In the genomic region with DNA sequence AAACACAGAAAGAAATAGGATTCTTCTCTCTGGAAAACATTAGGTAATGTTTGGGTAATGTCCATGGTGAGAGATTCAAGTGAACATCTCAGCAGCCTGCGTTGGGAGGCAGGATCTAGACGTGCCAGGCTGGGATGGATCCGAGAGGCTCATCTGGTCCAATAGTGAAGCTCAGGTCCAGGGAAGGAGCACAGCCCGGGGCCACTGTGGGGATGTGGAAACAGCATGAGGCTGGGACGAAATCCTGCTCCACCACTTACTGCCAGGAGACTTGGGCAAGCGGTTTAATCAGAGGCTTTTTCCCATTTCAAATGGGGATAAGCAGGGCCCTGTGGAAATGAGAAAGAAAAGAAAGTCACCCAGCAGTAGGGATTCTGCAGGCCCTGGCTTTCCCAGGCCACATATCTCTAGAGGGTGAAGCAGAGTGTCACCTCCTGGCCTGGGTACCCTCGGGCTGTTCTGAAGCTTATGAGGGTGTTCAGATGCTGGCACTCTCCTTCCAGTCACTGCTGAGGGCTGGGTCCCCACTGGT, we compare ENCODE assay signal across 10 cellular contexts.
A peak's percentile ranks its signal among the peaks of the same experiment; 100 is the strongest.
DNase-seq lines count a peak whose midpoint lies in the region; ATAC-seq and TF ChIP-seq lines count a peak whose summit lies in the region.
"Had no signal": no experiment of that assay in that cellular context is flagged by ENCODE, and none has a peak within 500 bp of the region (broad histone marks: within the 10 kb centered on the region; RNA-seq: fewer than 3 reads in every experiment).

No MANE protein-coding gene starts in this region.

- H3K9ac ChIP-seq in HUES48 (ENCODE audit: low read depth, low read length), result no peak overlapping the region
- H3K9ac ChIP-seq in duodenal mucosa (ENCODE audit: low read depth in 1 of 2, low read length in 2 of 2), result peak overlapping the region in 1 of 2 donors; percentile 20

- TF ChIP-seq CTCF in lung (IDR thresholded peaks at IDR 0.05; ENCODE audit: control extremely low read depth, extremely low read depth) (no peak), dorsolateral prefrontal cortex (IDR thresholded peaks at IDR 0.05 in 54 of 56, conservative IDR thresholded peaks at IDR 0.05 in 2 of 56; ENCODE audit: low read depth in 1 of 56, partially characterized antibody in 56 of 56) (no peak)

- H3K4me1 ChIP-seq in HUES48 (ENCODE audit: control insufficient read depth, insufficient read depth, low read length), result peaks cover 17% of the 10 kb centered on the region
- H3K4me1 ChIP-seq in duodenal mucosa (ENCODE audit: control insufficient read depth in 1 of 2, insufficient read depth in 2 of 2, low read length in 2 of 2), result peaks cover 16 to 27% of the 10 kb centered on the region in 2 donors
- H3K4me1 ChIP-seq in lung (ENCODE audit: control insufficient read depth in 2 of 2, insufficient read depth in 2 of 2, low read length in 2 of 2), result peaks cover 2 to 5% of the 10 kb centered on the region in 2 donors

- H3K36me3 Mint-ChIP-seq in stimulated activated memory B cell treated with anti-CD40 and anti-IgM and Interleukin-4, amounts not matched to agents 10 μg/mL and 1 μg/mL and 100 μg/mL, for 72 hours, result no peaks in the 10 kb centered on the region

- peak overlapping the region; percentile 50 for H3K27ac Mint-ChIP-seq in stimulated activated memory B cell treated with anti-CD40 and anti-IgM and Interleukin-4, amounts not matched to agents 10 μg/mL and 1 μg/mL and 100 μg/mL, for 72 hours

- 64 to 71% methylated on average over 7 of the region's 7 CpGs for WGBS in lung, 2 donors

- H3K27ac ChIP-seq in HUES48 (ENCODE audit: low read depth, low read length), result peak overlapping the region; percentile 74
- peak overlapping the region; percentile 30 for H3K27ac ChIP-seq in duodenal mucosa (ENCODE audit: low read depth, low read length)
- H3K27ac ChIP-seq in lung (ENCODE audit: low read depth in 1 of 2, low read length in 1 of 2), result peak overlapping the region in 1 of 2 donors; percentile 66
- H3K27ac ChIP-seq in dorsolateral prefrontal cortex, result peak overlapping the region in 24 of 59 donors; percentile 1 to 60 (median 38)

- no peaks in the 10 kb centered on the region for H3K27me3 Mint-ChIP-seq in stimulated activated memory B cell treated with anti-CD40 and anti-IgM and Interleukin-4, amounts not matched to agents 10 μg/mL and 1 μg/mL and 100 μg/mL, for 72 hours

- H3K27me3 ChIP-seq in HUES48 (ENCODE audit: control insufficient read depth, insufficient read depth, low read length) (peaks cover 6% of the 10 kb centered on the region), duodenal mucosa (ENCODE audit: control insufficient read depth in 1 of 2, insufficient read depth in 2 of 2, low read length in 2 of 2) (no peaks in the 10 kb centered on the region), lung (ENCODE audit: control insufficient read depth, insufficient read depth) (no peaks in the 10 kb centered on the region), dorsolateral prefrontal cortex (peaks cover 0 to 4% (median 0%) of the 10 kb centered on the region in 45 donors)
- H3K27me3 ChIP-seq: adrenal gland, MG63 had no signal

- peaks cover 13% of the 10 kb centered on the region for H3K9me3 Mint-ChIP-seq in stimulated activated memory B cell treated with anti-CD40 and anti-IgM and Interleukin-4, amounts not matched to agents 10 μg/mL and 1 μg/mL and 100 μg/mL, for 72 hours

- ATAC-seq in lung (ENCODE audit: insufficient read depth, low FRiP score) (no peak), GM19328 (IDR thresholded peaks at IDR 0.05; ENCODE audit: unreplicated experiment) (no peak), HG02870 (IDR thresholded peaks at IDR 0.05; ENCODE audit: unreplicated experiment) (no peak)
- no peak for ATAC-seq in stimulated activated memory B cell treated with anti-CD40 and anti-IgM and Interleukin-4, amounts not matched to agents 10 μg/mL and 1 μg/mL and 100 μg/mL, for 72 hours

- DNase-seq in lung (ENCODE audit: low spot score) (peak; percentile 41), dorsolateral prefrontal cortex (no peak), globus pallidus (ENCODE audit: low spot score) (no peak)

- H3K4me3 ChIP-seq in HUES48 (ENCODE audit: low read depth, low read length) (no peak overlapping the region), duodenal mucosa (ENCODE audit: low read depth in 1 of 2, low read length in 2 of 2) (peak overlapping the region in 1 of 2 donors; percentile 28), lung (no peak overlapping the region), dorsolateral prefrontal cortex (no peak overlapping the region)
- H3K4me3 ChIP-seq: adrenal gland, MG63 had no signal

- H3K36me3 ChIP-seq in HUES48 (ENCODE audit: control insufficient read depth, insufficient read depth, low read length) (no peaks in the 10 kb centered on the region), duodenal mucosa (ENCODE audit: control insufficient read depth in 1 of 2, insufficient read depth in 2 of 2, low read length in 2 of 2) (no peaks in the 10 kb centered on the region), lung (ENCODE audit: control insufficient read depth in 2 of 2, insufficient read depth in 2 of 2, low read length in 2 of 2) (no peaks in the 10 kb centered on the region)
- H3K36me3 ChIP-seq: adrenal gland, MG63 had no signal

- H3K9me3 ChIP-seq in HUES48 (ENCODE audit: control insufficient read depth, insufficient read depth, low read length), result no peaks in the 10 kb centered on the region
- H3K9me3 ChIP-seq in duodenal mucosa (ENCODE audit: control insufficient read depth in 1 of 2, low read length in 2 of 2), result no peaks in the 10 kb centered on the region
- H3K9me3 ChIP-seq in lung (ENCODE audit: control insufficient read depth in 2 of 2, insufficient read depth in 1 of 2, low read length in 1 of 2), result peaks cover 0 to 1% of the 10 kb centered on the region in 2 donors
- H3K9me3 ChIP-seq: adrenal gland, MG63 had no signal

- intact Hi-C loops in dorsolateral prefrontal cortex (cut with DNase I), result no loop called here

- no peak overlapping the region for H3K4me3 Mint-ChIP-seq in stimulated activated memory B cell treated with anti-CD40 and anti-IgM and Interleukin-4, amounts not matched to agents 10 μg/mL and 1 μg/mL and 100 μg/mL, for 72 hours

- H3K4me1 Mint-ChIP-seq in stimulated activated memory B cell treated with anti-CD40 and anti-IgM and Interleukin-4, amounts not matched to agents 10 μg/mL and 1 μg/mL and 100 μg/mL, for 72 hours, result peaks cover 33% of the 10 kb centered on the region
